Comparison of ENCODE assay signal across 22 cellular contexts in genomic region chr7:138170298-138170697, GRCh38.
DNase-seq lines count a peak whose midpoint lies in the region; ATAC-seq, FAIRE-seq and TF ChIP-seq lines count a peak whose summit lies in the region.
"Had no signal": no experiment of that assay in that cellular context is flagged by ENCODE, and none has a peak within 500 bp of the region (broad histone marks: within the 10 kb centered on the region; RNA-seq: fewer than 3 reads in every experiment).

No MANE protein-coding gene starts in this region.

- TF ChIP-seq RAD21 in HepG2 (CRISPR knock-in tag; IDR thresholded peaks at IDR 0.05) = no peak

- H3K4me1 ChIP-seq in HUES48 (ENCODE audit: control insufficient read depth, insufficient read depth, low read length) (peaks cover 48% of the 10 kb centered on the region), endodermal cell (ENCODE audit: control insufficient read depth, insufficient read depth, low read length) (peaks cover 13% of the 10 kb centered on the region), HepG2 (ENCODE audit: insufficient read depth, low read length) (peaks cover 45% of the 10 kb centered on the region)
- H3K4me1 ChIP-seq: vagina had no signal

- CTCF ChIA-PET in HepG2 (lab: Yijun Ruan, JAX; ENCODE audit: low intra/inter-chr PET ratio, low total read pairs) = no interaction called here

- peaks cover 24% of the 10 kb centered on the region for H3K36me3 Mint-ChIP-seq in endodermal cell (ENCODE audit: low read depth)
- H3K36me3 Mint-ChIP-seq in HFFc6 (ENCODE audit: low read depth) = peaks cover 7% of the 10 kb centered on the region; the same call in 1 of the 2 replicates

- no peaks in the 10 kb centered on the region for H4K20me1 ChIP-seq in HepG2 (ENCODE audit: insufficient read depth, low read length)

- H3K4me3 Mint-ChIP-seq in endodermal cell (peak overlapping the region; percentile 9), HFFc6 (no peak overlapping the region)
- H3K4me3 Mint-ChIP-seq: activated naive CD8-positive, alpha-beta T cell; CD14-positive monocyte; stimulated activated naive B cell treated with anti-CD40 and anti-IgM and Interleukin-4, amounts not matched to agents 10 μg/mL and 1 μg/mL and 100 μg/mL, for 72 hours had no signal

- no peaks in the 10 kb centered on the region for H3K79me2 ChIP-seq in HepG2 (ENCODE audit: insufficient read depth, low read length)

- peak; percentile 70 for DNase-seq in endodermal cell
- peak; percentile 50 for DNase-seq in HepG2 (ENCODE audit: low spot score)
- peak; percentile 34 for DNase-seq in retina
- no peak for DNase-seq in HFFc6
- no peak for DNase-seq in dedifferentiated amniotic fluid mesenchymal stem cell (ENCODE audit: extremely low spot score)
- no peak for DNase-seq in AG08395 (ENCODE audit: low spot score)
- DNase-seq: mammary epithelial cell; NCI-H2081; NCI-H345; NCI-H748 treated with DMSO at 0.1 percent for 48 hours; ovary; right cardiac atrium; stimulated activated CD4-positive, alpha-beta T cell treated with anti-CD3 and anti-CD28 coated beads, Interleukin-4, amount 100 ng/mL, for 24 hours; stimulated activated naive B cell treated with anti-CD40 and anti-IgM and Interleukin-4, amounts not matched to agents 10 μg/mL and 1 μg/mL and 100 μg/mL, for 72 hours had no signal

- peak overlapping the region; percentile 62 for H3K9ac ChIP-seq in HUES48 (ENCODE audit: low read depth, low read length)
- peak overlapping the region; percentile 56 for H3K9ac ChIP-seq in endodermal cell (ENCODE audit: extremely low read depth, low read length, poor library complexity, severe bottlenecking)
- H3K9ac ChIP-seq in HepG2 (ENCODE audit: insufficient read depth, low read depth, low read length) = no peak overlapping the region

- POLR2A ChIA-PET in HepG2 (lab: Yijun Ruan, JAX) = interaction anchor here (0.6 to 1.1 kb wide), 2 partner anchors 182 to 433 kb away, joined by 3 to 4 read pairs; no protein-coding TSS in a partner anchor

- H3K4me1 Mint-ChIP-seq in endodermal cell (peaks cover 34% of the 10 kb centered on the region), HFFc6 (ENCODE audit: low read depth) (no peaks in the 10 kb centered on the region)

- intact Hi-C loops in HepG2 (cut with micrococcal nuclease; ENCODE audit: unreplicated experiment) = no loop called here

- no peaks in the 10 kb centered on the region for H3K27me3 ChIP-seq in HUES48 (ENCODE audit: control insufficient read depth, insufficient read depth, low read length)
- H3K27me3 ChIP-seq in endodermal cell (ENCODE audit: control insufficient read depth, insufficient read depth, low read length, poor library complexity, severe bottlenecking) = no peaks in the 10 kb centered on the region
- no peaks in the 10 kb centered on the region for H3K27me3 ChIP-seq in HepG2 (ENCODE audit: control insufficient read depth in 1 of 2, insufficient read depth in 2 of 2, low read length in 2 of 2)
- H3K27me3 ChIP-seq: ovary, vagina had no signal

- TF ChIP-seq POLR2A in HepG2 (IDR thresholded peaks at IDR 0.05; ENCODE audit: insufficient read depth in 1 of 2, low read depth in 2 of 2, low read length in 2 of 2) = no peak

- 0 out of 4 replicates have a peak, but pooled peaks of 1 of the 2 experiments have one; percentile 31 for TF ChIP-seq EP300 in HepG2 (IDR thresholded peaks at IDR 0.05; ENCODE audit: low read depth in 2 of 2, low read length in 2 of 2)
- no peak for TF ChIP-seq EP300 in HepG2 (CRISPR knock-in tag; IDR thresholded peaks at IDR 0.05; ENCODE audit: borderline replicate concordance)

- peak overlapping the region; percentile 90 for H3K27ac Mint-ChIP-seq in endodermal cell
- H3K27ac Mint-ChIP-seq in HFFc6 = no peak overlapping the region
- H3K27ac Mint-ChIP-seq: activated naive CD8-positive, alpha-beta T cell; CD14-positive monocyte; stimulated activated naive B cell treated with anti-CD40 and anti-IgM and Interleukin-4, amounts not matched to agents 10 μg/mL and 1 μg/mL and 100 μg/mL, for 72 hours had no signal

- in situ Hi-C loops in HepG2 (cut with HindIII; ENCODE audit: extremely low pct_ligation_motif_present, low pct_unique_long_range_greater_than_20kb) = no loop called here

- no TSS peak for BruUV-seq in HepG2 (replicated peaks; lab: Mats Ljungman, UMichigan)

- no peak overlapping the region for H2AFZ ChIP-seq in HepG2 (ENCODE audit: low read length)

- no peak for FAIRE-seq in HepG2 (lab: Jason Lieb, UNC)
- FAIRE-seq: GM12892 had no signal

- H3K4me3 ChIP-seq in HUES48 (ENCODE audit: low read depth, low read length) (peak overlapping the region; percentile 29), endodermal cell (ENCODE audit: low read length) (peak overlapping the region; percentile 67), HepG2 (replicated peaks in 1 of 3; ENCODE audit: insufficient read depth in 1 of 3, low read depth in 2 of 3, low read length in 3 of 3) (no peak overlapping the region)
- H3K4me3 ChIP-seq: ovary, SK-N-MC, vagina had no signal

- no peaks in the 10 kb centered on the region for H3K36me3 ChIP-seq in HUES48 (ENCODE audit: control insufficient read depth, insufficient read depth, low read length)
- no peaks in the 10 kb centered on the region for H3K36me3 ChIP-seq in endodermal cell (ENCODE audit: control insufficient read depth, insufficient read depth, low read length)
- H3K36me3 ChIP-seq in HepG2 (replicated peaks in 1 of 2; ENCODE audit: control insufficient read depth in 1 of 2, insufficient read depth in 2 of 2, low read length in 2 of 2) = no peaks in the 10 kb centered on the region
- H3K36me3 ChIP-seq: ovary, vagina had no signal

- WGBS in endodermal cell (ENCODE audit: insufficient coverage in 1 of 2, insufficient read length in 1 of 2), 2 experiments = 27% methylated on average over 2 of the region's 2 CpGs; no CpG with 5 or more reads in 1 of the 2 experiments
- 40% methylated on average over 2 of the region's 2 CpGs for WGBS in HepG2 (ENCODE audit: low lambda C conversion rate)

- TF ChIP-seq CTCF in endodermal cell (conservative IDR thresholded peaks at IDR 0.05) = no peak
- TF ChIP-seq CTCF in HepG2 (CRISPR knock-in tag; IDR thresholded peaks at IDR 0.05) = no peak
- no peak for TF ChIP-seq CTCF in HFFc6 (IDR thresholded peaks at IDR 0.05)

- H3K27me3 Mint-ChIP-seq in endodermal cell (ENCODE audit: insufficient read depth) = no peaks in the 10 kb centered on the region
- peaks cover 6% of the 10 kb centered on the region for H3K27me3 Mint-ChIP-seq in HFFc6 (ENCODE audit: insufficient read depth)

- H3K27ac ChIP-seq in HUES48 (ENCODE audit: low read depth, low read length) = peak overlapping the region; percentile 98
- H3K27ac ChIP-seq in endodermal cell (ENCODE audit: low read depth, low read length) = peak overlapping the region; percentile 93
- H3K27ac ChIP-seq in HepG2 (ENCODE audit: extremely low read length, insufficient read depth, low read length) = peak overlapping the region; percentile 0
- H3K27ac ChIP-seq: epithelial cell of prostate, ovary, RWPE1, SK-N-MC, vagina had no signal

- H3K9me3 ChIP-seq in HUES48 (ENCODE audit: control insufficient read depth, insufficient read depth, low read length) (peaks cover 14% of the 10 kb centered on the region), endodermal cell (ENCODE audit: control insufficient read depth, low read length) (peaks cover 63% of the 10 kb centered on the region), HepG2 (ENCODE audit: low read length) (peaks cover 11% of the 10 kb centered on the region; the same call in 1 of the 2 replicates)
- H3K9me3 ChIP-seq: ovary, vagina had no signal

- H3K9me3 Mint-ChIP-seq in endodermal cell (peaks cover 68% of the 10 kb centered on the region), HFFc6 (peaks cover 9% of the 10 kb centered on the region)

- no peak for ATAC-seq in HepG2
- ATAC-seq: right cardiac atrium had no signal

- H3K4me2 ChIP-seq in HepG2 (ENCODE audit: low read depth, low read length) = no peak overlapping the region

TF ChIP-seq in HepG2, 621 proteins besides CTCF, POLR2A, EP300 and RAD21 (continues in another document):
- TF ChIP-seq SOX13 (IDR thresholded peaks at IDR 0.05) (peak; percentile 19; the same call in 1 of the 2 replicates), SOX13 (CRISPR knock-in tag; conservative IDR thresholded peaks at IDR 0.05 in 1 of 2, IDR thresholded peaks at IDR 0.05 in 1 of 2) (peak in 1 of 2 experiments; percentile 88; a peak in 2 of 4 replicates), SOX5 (CRISPR knock-in tag; IDR thresholded peaks at IDR 0.05; ENCODE audit: borderline replicate concordance) (peak; percentile 64; the same call in 1 of the 2 replicates), CC2D1A (CRISPR knock-in tag; IDR thresholded peaks at IDR 0.05) (no peak), GATAD2A (CRISPR knock-in tag; IDR thresholded peaks at IDR 0.05) (peak; percentile 48; the same call in 1 of the 2 replicates), CREM (IDR thresholded peaks at IDR 0.05) (peak; percentile 16; the same call in 1 of the 2 replicates), CREM (CRISPR knock-in tag; IDR thresholded peaks at IDR 0.05) (no peak), TEAD3 (CRISPR knock-in tag; optimal IDR thresholded peaks at IDR 0.05; ENCODE audit: borderline replicate concordance) (peak; percentile 54), SOX6 (IDR thresholded peaks at IDR 0.05) (no peak), SOX6 (CRISPR knock-in tag; IDR thresholded peaks at IDR 0.05) (peak; percentile 63), CEBPG (CRISPR knock-in tag; IDR thresholded peaks at IDR 0.05) (peak; percentile 54), ZNF556 (CRISPR knock-in tag; IDR thresholded peaks at IDR 0.05; ENCODE audit: borderline replicate concordance) (no peak)
- TF ChIP-seq, protein P1, sequence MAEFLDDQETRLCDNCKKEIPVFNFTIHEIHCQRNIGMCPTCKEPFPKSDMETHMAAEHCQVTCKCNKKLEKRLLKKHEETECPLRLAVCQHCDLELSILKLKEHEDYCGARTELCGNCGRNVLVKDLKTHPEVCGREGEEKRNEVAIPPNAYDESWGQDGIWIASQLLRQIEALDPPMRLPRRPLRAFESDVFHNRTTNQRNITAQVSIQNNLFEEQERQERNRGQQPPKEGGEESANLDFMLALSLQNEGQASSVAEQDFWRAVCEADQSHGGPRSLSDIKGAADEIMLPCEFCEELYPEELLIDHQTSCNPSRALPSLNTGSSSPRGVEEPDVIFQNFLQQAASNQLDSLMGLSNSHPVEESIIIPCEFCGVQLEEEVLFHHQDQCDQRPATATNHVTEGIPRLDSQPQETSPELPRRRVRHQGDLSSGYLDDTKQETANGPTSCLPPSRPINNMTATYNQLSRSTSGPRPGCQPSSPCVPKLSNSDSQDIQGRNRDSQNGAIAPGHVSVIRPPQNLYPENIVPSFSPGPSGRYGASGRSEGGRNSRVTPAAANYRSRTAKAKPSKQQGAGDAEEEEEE (CRISPR knock-in tag; IDR thresholded peaks at IDR 0.05; ENCODE audit: borderline replicate concordance) = no peak

Comparison
In these comparisons a context has a peak if more than half of its experiments do, and no peak if none do; other contexts are left out.
1. H3K27ac ChIP-seq: peak in every context shown above with its lines; median percentile 98 in HUES48; 93 in endodermal cell; 0 in HepG2.
2. H3K4me3 ChIP-seq: peak in HUES48 (single experiment) and endodermal cell (single experiment); none in HepG2 (0 of 3).
3. DNase-seq: peak in endodermal cell (single experiment), HepG2 (single experiment) and retina (single experiment); none in HFFc6 (single experiment), dedifferentiated amniotic fluid mesenchymal stem cell (single experiment) and AG08395 (single experiment).